ENCODE assay signal across 1 cellular context in the genomic region with DNA sequence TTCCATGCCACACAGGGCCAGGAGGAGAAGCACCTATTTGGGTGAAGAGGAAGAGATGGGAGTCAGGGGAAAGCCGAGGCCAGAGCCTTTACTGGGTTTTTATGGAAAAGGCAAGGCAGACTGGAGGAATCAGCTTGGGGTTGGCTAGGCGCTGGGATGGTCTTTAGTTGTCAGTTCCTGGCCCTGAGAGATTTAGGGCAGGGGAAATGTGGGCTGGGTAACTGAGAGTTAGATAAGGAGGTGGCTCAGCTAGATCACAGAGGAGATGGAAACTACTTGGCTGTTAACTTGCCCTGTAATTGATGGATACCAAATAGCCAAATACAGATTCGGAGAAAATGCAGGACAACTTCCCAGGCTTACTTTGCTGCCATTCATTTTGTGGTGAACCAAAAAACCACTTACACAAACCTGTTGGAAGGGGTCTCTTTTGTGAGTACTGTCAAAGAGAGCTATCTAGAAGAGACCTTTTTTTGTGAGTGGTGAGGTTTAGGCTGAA.
A peak's percentile ranks its signal among the peaks of the same experiment; 100 is the strongest.
TF ChIP-seq lines count a peak whose summit lies in the region.

No MANE protein-coding gene starts in this region.

TF ChIP-seq in K562, 482 proteins besides CTCF, POLR2A, EP300 and RAD21 (continued from another document):
- TF ChIP-seq PBX2 (CRISPR knock-in tag; IDR thresholded peaks at IDR 0.05; ENCODE audit: low read depth) (no peak), PBX2 (tag; conservative IDR thresholded peaks at IDR 0.05; ENCODE audit: low read depth) (peak; percentile 19; the same call in 1 of the 2 replicates)
